Comparison of ENCODE assay signal across 8 cellular contexts in the genomic region with DNA sequence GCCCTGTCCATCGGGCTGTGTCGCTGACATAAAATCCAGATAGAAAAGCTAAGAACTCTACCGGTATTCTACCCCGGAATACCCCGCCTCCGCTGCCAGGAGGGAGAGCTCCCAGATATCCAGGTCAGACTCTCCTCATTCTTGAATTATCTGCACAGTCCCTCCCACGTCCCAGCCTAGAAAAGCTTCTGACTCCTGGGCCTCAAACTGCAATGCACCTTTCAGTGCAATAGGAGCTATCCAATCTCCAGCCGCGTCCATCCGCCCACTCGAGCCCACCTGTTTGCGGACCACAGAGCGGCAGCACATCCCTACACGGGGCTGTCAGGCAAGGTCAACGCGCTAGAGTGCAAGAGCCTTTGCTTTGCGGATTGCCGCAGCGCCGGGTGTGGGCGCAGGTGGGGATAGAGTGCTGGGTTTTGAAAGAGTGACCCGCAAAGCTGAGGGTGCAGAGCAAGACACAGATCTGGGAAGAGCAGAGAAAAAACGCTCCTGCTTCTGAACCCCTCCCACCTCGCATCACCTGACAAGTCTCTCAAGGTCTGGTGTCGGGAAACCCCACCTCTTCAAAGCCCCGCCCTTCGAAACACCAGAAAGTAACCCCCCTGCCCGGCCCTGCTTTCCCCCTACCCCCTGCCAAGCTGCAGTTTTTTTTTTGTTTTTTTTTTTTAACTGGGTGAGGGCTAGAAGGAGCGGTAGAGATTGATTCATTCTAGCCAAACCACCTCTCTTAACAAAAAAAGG. TPM values are rescaled to one million over a fixed set of nuclear protein-coding genes. Genes with fewer than 3 reads are reported as not detected.
DNase-seq lines count a peak whose midpoint lies in the region; ATAC-seq and TF ChIP-seq lines count a peak whose summit lies in the region.

No MANE protein-coding gene starts in this region.

- H3K27me3 ChIP-seq in Peyer's patch (no peaks in the 10 kb centered on the region), stomach smooth muscle (ENCODE audit: control insufficient read depth in 1 of 2, insufficient read depth in 2 of 2, low read length in 2 of 2) (no peaks in the 10 kb centered on the region)

- H3K27ac ChIP-seq in Peyer's patch (peak overlapping the region; percentile 92 to 99 (median 96)), stomach smooth muscle (ENCODE audit: low read length) (peak overlapping the region; percentile 89)

- H3K4me1 Mint-ChIP-seq in activated T-helper 17 cell treated with anti-CD3 and anti-CD28 coated beads, Interleukin-2, amount 50 U/mL, for 72 hours: peaks cover 26% of the 10 kb centered on the region
- H3K4me1 Mint-ChIP-seq in natural killer cell treated with Interleukin-12 subunit alpha and Interleukin-12 subunit beta and Interleukin-15 and Interleukin-18, amount 100 ng/mL, for 72 hours (ENCODE audit: low read depth in 2 of 2): peaks cover 38 to 44% of the 10 kb centered on the region in 2 donors

- H3K4me3 Mint-ChIP-seq in activated T-helper 17 cell treated with anti-CD3 and anti-CD28 coated beads, Interleukin-2, amount 50 U/mL, for 72 hours: peak overlapping the region; percentile 96
- peak overlapping the region; percentile 97 for H3K4me3 Mint-ChIP-seq in natural killer cell treated with Interleukin-12 subunit alpha and Interleukin-12 subunit beta and Interleukin-15 and Interleukin-18, amount 100 ng/mL, for 72 hours

- in situ Hi-C loops in KBM-7 (cut with MboI; ENCODE audit: low pct_unique_long_range_greater_than_20kb, low sequenced_read_pairs): no loop called here

- peaks cover 4 to 45% (median 25%) of the 10 kb centered on the region in 4 donors for H3K4me1 ChIP-seq in Peyer's patch
- H3K4me1 ChIP-seq in stomach smooth muscle (ENCODE audit: control insufficient read depth, insufficient read depth, low read length): peaks cover 33% of the 10 kb centered on the region

- no peaks in the 10 kb centered on the region for H3K9me3 Mint-ChIP-seq in activated T-helper 17 cell treated with anti-CD3 and anti-CD28 coated beads, Interleukin-2, amount 50 U/mL, for 72 hours
- no peaks in the 10 kb centered on the region for H3K9me3 Mint-ChIP-seq in natural killer cell treated with Interleukin-12 subunit alpha and Interleukin-12 subunit beta and Interleukin-15 and Interleukin-18, amount 100 ng/mL, for 72 hours

- TF ChIP-seq CTCF in GM12872 (IDR thresholded peaks at IDR 0.05; ENCODE audit: insufficient read depth, low read depth, low read length): 0 out of 3 replicates have a peak, but pooled peaks have one; percentile 12
- no peak for TF ChIP-seq CTCF in Peyer's patch (IDR thresholded peaks at IDR 0.05)
- no peak for TF ChIP-seq CTCF in fibroblast of mammary gland (conservative IDR thresholded peaks at IDR 0.05; ENCODE audit: control insufficient read depth, insufficient read depth, low read depth, low read length)

- H3K36me3 Mint-ChIP-seq in activated T-helper 17 cell treated with anti-CD3 and anti-CD28 coated beads, Interleukin-2, amount 50 U/mL, for 72 hours (ENCODE audit: low read depth): peaks cover 68% of the 10 kb centered on the region
- H3K36me3 Mint-ChIP-seq in natural killer cell treated with Interleukin-12 subunit alpha and Interleukin-12 subunit beta and Interleukin-15 and Interleukin-18, amount 100 ng/mL, for 72 hours: peaks cover 7% of the 10 kb centered on the region

- DNase-seq in KBM-7 (peak; percentile 62), Peyer's patch (peak; percentile 74 to 94 (median 91)), fibroblast of mammary gland (ENCODE audit: low read depth) (peak; percentile 76)
- DNase-seq in natural killer cell treated with Interleukin-12 subunit alpha and Interleukin-12 subunit beta and Interleukin-15 and Interleukin-18, amount 100 ng/mL, for 72 hours (ENCODE audit: low spot score): peak; percentile 83

- peak overlapping the region; percentile 90 to 91 for H3K9ac ChIP-seq in stomach smooth muscle (ENCODE audit: low read length in 2 of 2)

- H3K9me3 ChIP-seq in Peyer's patch (no peaks in the 10 kb centered on the region), stomach smooth muscle (ENCODE audit: control insufficient read depth in 2 of 2, low read length in 2 of 2) (no peaks in the 10 kb centered on the region)

- H3K4me3 ChIP-seq in Peyer's patch: peak overlapping the region; percentile 67 to 90 (median 80)
- H3K4me3 ChIP-seq in fibroblast of mammary gland (ENCODE audit: control insufficient read depth, low read depth, low read length): peak overlapping the region; percentile 93
- peak overlapping the region; percentile 91 to 99 for H3K4me3 ChIP-seq in stomach smooth muscle (ENCODE audit: low read length in 2 of 2)

- H3K27ac Mint-ChIP-seq in activated T-helper 17 cell treated with anti-CD3 and anti-CD28 coated beads, Interleukin-2, amount 50 U/mL, for 72 hours: peak overlapping the region; percentile 95
- peak overlapping the region; percentile 95 to 97 for H3K27ac Mint-ChIP-seq in natural killer cell treated with Interleukin-12 subunit alpha and Interleukin-12 subunit beta and Interleukin-15 and Interleukin-18, amount 100 ng/mL, for 72 hours

- no peak for TF ChIP-seq POLR2A in Peyer's patch (IDR thresholded peaks at IDR 0.05)

- peak; percentile 60 for ATAC-seq in activated T-helper 17 cell treated with anti-CD3 and anti-CD28 coated beads, Interleukin-2, amount 50 U/mL, for 72 hours (replicated peaks)
- peak; percentile 29 to 47 for ATAC-seq in natural killer cell treated with Interleukin-12 subunit alpha and Interleukin-12 subunit beta and Interleukin-15 and Interleukin-18, amount 100 ng/mL, for 72 hours
- no peak for ATAC-seq in HG03045 (IDR thresholded peaks at IDR 0.05; ENCODE audit: unreplicated experiment)

- H3K36me3 ChIP-seq in Peyer's patch: peaks cover 0 to 18% (median 0%) of the 10 kb centered on the region in 3 donors
- peaks cover 0 to 2% of the 10 kb centered on the region in 2 donors for H3K36me3 ChIP-seq in stomach smooth muscle (ENCODE audit: control insufficient read depth in 2 of 2, insufficient read depth in 2 of 2, low read length in 2 of 2)

- no peaks in the 10 kb centered on the region for H3K27me3 Mint-ChIP-seq in activated T-helper 17 cell treated with anti-CD3 and anti-CD28 coated beads, Interleukin-2, amount 50 U/mL, for 72 hours
- H3K27me3 Mint-ChIP-seq in natural killer cell treated with Interleukin-12 subunit alpha and Interleukin-12 subunit beta and Interleukin-15 and Interleukin-18, amount 100 ng/mL, for 72 hours: no peaks in the 10 kb centered on the region

RNA-seq across cellular contexts. Expression of a gene that starts 1.3 kb away (rescaled TPM):
- total RNA-seq in Peyer's patch: 100 to 1,000 TPM in 3 of 4 donors, 10 to 100 TPM in 1; 73.4 to 324 (median 204) TPM
- 100 to 1,000 TPM; 176 to 194 TPM for total RNA-seq in activated T-helper 17 cell treated with anti-CD3 and anti-CD28 coated beads, Interleukin-2, amount 50 U/mL, for 72 hours
- 100 to 1,000 TPM; 243 to 346 TPM for total RNA-seq in natural killer cell treated with Interleukin-12 subunit alpha and Interleukin-12 subunit beta and Interleukin-15 and Interleukin-18, amount 100 ng/mL, for 72 hours

RNA-seq across cellular contexts. Expression of a gene that starts 5.0 kb away (rescaled TPM):
- 10 to 100 TPM; 11.6 to 27.6 (median 20.2) TPM for total RNA-seq in Peyer's patch
- total RNA-seq in activated T-helper 17 cell treated with anti-CD3 and anti-CD28 coated beads, Interleukin-2, amount 50 U/mL, for 72 hours: 10 to 100 TPM in 1 of 2 donors, 1 to 10 TPM in 1; 6.9 to 20.0 TPM
- 10 to 100 TPM in 1 of 2 donors, 1 to 10 TPM in 1; 6.9 to 13.2 TPM for total RNA-seq in natural killer cell treated with Interleukin-12 subunit alpha and Interleukin-12 subunit beta and Interleukin-15 and Interleukin-18, amount 100 ng/mL, for 72 hours

RNA-seq across cellular contexts. Expression of a gene that starts 10.2 kb away (rescaled TPM):
- 10 to 100 TPM; 40.1 to 86.6 (median 45.9) TPM for total RNA-seq in Peyer's patch
- 10 to 100 TPM; 62.2 to 77.3 TPM for total RNA-seq in activated T-helper 17 cell treated with anti-CD3 and anti-CD28 coated beads, Interleukin-2, amount 50 U/mL, for 72 hours
- 10 to 100 TPM; 80.5 to 99.5 TPM for total RNA-seq in natural killer cell treated with Interleukin-12 subunit alpha and Interleukin-12 subunit beta and Interleukin-15 and Interleukin-18, amount 100 ng/mL, for 72 hours

RNA-seq across cellular contexts. Expression of a gene that starts 13.8 kb away (rescaled TPM):
- total RNA-seq in Peyer's patch: 10 to 100 TPM; 15.4 to 89.1 (median 39.4) TPM
- total RNA-seq in activated T-helper 17 cell treated with anti-CD3 and anti-CD28 coated beads, Interleukin-2, amount 50 U/mL, for 72 hours: 10 to 100 TPM; 37.7 to 73.4 TPM
- total RNA-seq in natural killer cell treated with Interleukin-12 subunit alpha and Interleukin-12 subunit beta and Interleukin-15 and Interleukin-18, amount 100 ng/mL, for 72 hours: 10 to 100 TPM; 38.1 to 51.4 TPM

RNA-seq across cellular contexts. Expression of a gene that starts 23.1 kb away (rescaled TPM):
- total RNA-seq in Peyer's patch: 10 to 100 TPM; 12.4 to 24.8 (median 14.4) TPM
- 10 to 100 TPM; 57.9 to 81.2 TPM for total RNA-seq in activated T-helper 17 cell treated with anti-CD3 and anti-CD28 coated beads, Interleukin-2, amount 50 U/mL, for 72 hours
- total RNA-seq in natural killer cell treated with Interleukin-12 subunit alpha and Interleukin-12 subunit beta and Interleukin-15 and Interleukin-18, amount 100 ng/mL, for 72 hours: 10 to 100 TPM; 72.0 to 76.8 TPM
